In genomic region chr16:3997231-3997841, GRCh38 we compare ENCODE assay signal across 30 cellular contexts.
"Had no signal": no experiment of that assay in that cellular context is flagged by ENCODE, and none has a peak within 500 bp of the region (broad histone marks: within the 10 kb centered on the region; RNA-seq: fewer than 3 reads in every experiment).

No MANE protein-coding gene starts in this region.

- FAIRE-seq: keratinocyte had no signal

- H3K36me3 Mint-ChIP-seq: activated naive CD4-positive, alpha-beta T cell treated with anti-CD3 and anti-CD28 coated beads, Interleukin-2, amount 10 ng/mL, durations not matched to agents 7 days and 5 days; activated naive CD8-positive, alpha-beta T cell treated with anti-CD3 and anti-CD28 coated beads, Interleukin-2, amount 10 ng/mL, durations not matched to agents 7 days and 5 days; memory B cell; naive thymus-derived CD4-positive, alpha-beta T cell had no signal

- H3K27ac Mint-ChIP-seq: activated naive CD4-positive, alpha-beta T cell treated with anti-CD3 and anti-CD28 coated beads, Interleukin-2, amount 10 ng/mL, durations not matched to agents 7 days and 5 days; activated naive CD8-positive, alpha-beta T cell treated with anti-CD3 and anti-CD28 coated beads, Interleukin-2, amount 10 ng/mL, durations not matched to agents 7 days and 5 days; activated T-helper 1 cell treated with anti-CD3 and anti-CD28 coated beads, Interleukin-12 subunit alpha, Interleukin-12 subunit beta, Interleukin-2, Interleukin-4 antibody, amounts not matched to agents 30 ng/mL and 10 ng/mL and 1 ng/mL, durations not matched to agents 14 hours and 24 hours and 36 hours; naive thymus-derived CD4-positive, alpha-beta T cell; T-helper 2 cell treated with Interferon-gamma antibody and Interleukin-4, amounts not matched to agents 5 μg/mL and 100 μg/mL, for 36 hours had no signal

- H3K36me3 ChIP-seq: cardiac muscle cell, right lobe of liver had no signal

- H3K4me1 Mint-ChIP-seq: memory B cell had no signal

- H3K4me1 ChIP-seq: right lobe of liver had no signal

- DNase-seq: activated CD4-positive, alpha-beta T cell treated with anti-CD3 and anti-CD28 coated beads for 48 hours; activated CD4-positive, alpha-beta T cell treated with anti-CD3 and anti-CD28 coated beads, Interleukin-2, amount 50 U/mL, for 48 hours; activated CD8-positive, alpha-beta memory T cell treated with anti-CD3 and anti-CD28 coated beads for 24 hours; activated effector memory CD4-positive, alpha-beta T cell treated with anti-CD3 and anti-CD28 coated beads, Interleukin-2, amount 50 U/mL, for 16 hours; activated naive CD4-positive, alpha-beta T cell treated with anti-CD3 and anti-CD28 coated beads, Interleukin-2, amount 10 ng/mL, durations not matched to agents 7 days and 5 days; activated naive CD8-positive, alpha-beta T cell treated with anti-CD3 and anti-CD28 coated beads, Interleukin-2, amount 10 ng/mL, durations not matched to agents 7 days and 5 days; activated T-cell treated with anti-CD3 and anti-CD28 coated beads, Interleukin-2, amount 50 U/mL, for 1 hour; effector memory CD8-positive, alpha-beta T cell; erythroblast; midbrain; naive thymus-derived CD4-positive, alpha-beta T cell; right lobe of liver; stimulated activated CD4-positive, alpha-beta T cell treated with anti-CD3 and anti-CD28 coated beads, Interleukin-2, amount 100 ng/mL, for 48 hours; stimulated activated naive CD8-positive, alpha-beta T cell treated with anti-CD3 and anti-CD28 coated beads, Interleukin-15, Interleukin-2, amounts not matched to agents 100 U/mL and 50 U/mL, for 24 hours; T-helper 1 cell; trophoblast cell had no signal

- H3K4me2 ChIP-seq: hepatocyte had no signal

- H3K4me3 ChIP-seq: ascending aorta, cardiac muscle cell, coronary artery, gastroesophageal sphincter, hepatocyte, right lobe of liver, thoracic aorta had no signal

- H3K27me3 ChIP-seq: ascending aorta, cardiac muscle cell, gastroesophageal sphincter, hepatocyte, right lobe of liver had no signal

- H3K4me3 Mint-ChIP-seq: activated naive CD4-positive, alpha-beta T cell treated with anti-CD3 and anti-CD28 coated beads, Interleukin-2, amount 10 ng/mL, durations not matched to agents 7 days and 5 days; activated naive CD8-positive, alpha-beta T cell treated with anti-CD3 and anti-CD28 coated beads, Interleukin-2, amount 10 ng/mL, durations not matched to agents 7 days and 5 days; activated T-helper 1 cell treated with anti-CD3 and anti-CD28 coated beads, Interleukin-12 subunit alpha, Interleukin-12 subunit beta, Interleukin-2, Interleukin-4 antibody, amounts not matched to agents 30 ng/mL and 10 ng/mL and 1 ng/mL, durations not matched to agents 14 hours and 24 hours and 36 hours; brain; effector memory CD8-positive, alpha-beta T cell; memory B cell; naive thymus-derived CD4-positive, alpha-beta T cell; neural crest cell; T-helper 2 cell treated with Interferon-gamma antibody and Interleukin-4, amounts not matched to agents 5 μg/mL and 100 μg/mL, for 36 hours had no signal

- H2AFZ ChIP-seq: hepatocyte had no signal

- H3K27ac ChIP-seq: ascending aorta, cardiac muscle cell, coronary artery, gastroesophageal sphincter, hepatocyte, right lobe of liver, thoracic aorta, VCaP had no signal

- ATAC-seq: activated CD4-positive, CD25-positive, alpha-beta regulatory T cell treated with anti-CD3 and anti-CD28 coated beads, Interleukin-2, amount 50 U/mL, for 24 hours; effector memory CD8-positive, alpha-beta T cell; gastroesophageal sphincter; naive thymus-derived CD4-positive, alpha-beta T cell; stimulated activated naive CD8-positive, alpha-beta T cell treated with anti-CD3 and anti-CD28 coated beads, Interleukin-15, Interleukin-2, amounts not matched to agents 100 U/mL and 50 U/mL, for 24 hours had no signal

- H3K9me3 ChIP-seq: ascending aorta, gastroesophageal sphincter, right lobe of liver, thoracic aorta had no signal

- H3K9me3 Mint-ChIP-seq: activated naive CD4-positive, alpha-beta T cell treated with anti-CD3 and anti-CD28 coated beads, Interleukin-2, amount 10 ng/mL, durations not matched to agents 7 days and 5 days; activated naive CD8-positive, alpha-beta T cell treated with anti-CD3 and anti-CD28 coated beads, Interleukin-2, amount 10 ng/mL, durations not matched to agents 7 days and 5 days; activated T-helper 1 cell treated with anti-CD3 and anti-CD28 coated beads, Interleukin-12 subunit alpha, Interleukin-12 subunit beta, Interleukin-2, Interleukin-4 antibody, amounts not matched to agents 30 ng/mL and 10 ng/mL and 1 ng/mL, durations not matched to agents 14 hours and 24 hours and 36 hours; brain; effector memory CD8-positive, alpha-beta T cell; memory B cell; naive thymus-derived CD4-positive, alpha-beta T cell; neural crest cell; T-helper 2 cell treated with Interferon-gamma antibody and Interleukin-4, amounts not matched to agents 5 μg/mL and 100 μg/mL, for 36 hours had no signal

- H3K27me3 Mint-ChIP-seq: brain; effector memory CD8-positive, alpha-beta T cell; memory B cell; naive thymus-derived CD4-positive, alpha-beta T cell had no signal
